In genomic region chr4:54228064-54228527, GRCh38 we compare ENCODE assay signal across 10 cellular contexts. TPM values are rescaled to one million over a fixed set of nuclear protein-coding genes. Genes with fewer than 3 reads are reported as not detected.
DNase-seq lines count a peak whose midpoint lies in the region; ATAC-seq and TF ChIP-seq lines count a peak whose summit lies in the region.
"Had no signal": no experiment of that assay in that cellular context is flagged by ENCODE, and none has a peak within 500 bp of the region (broad histone marks: within the 10 kb centered on the region; RNA-seq: fewer than 3 reads in every experiment).

No MANE protein-coding gene starts in this region.

- no peak overlapping the region for H3K27ac Mint-ChIP-seq in T-helper 17 cell
- peak overlapping the region; percentile 59 for H3K27ac Mint-ChIP-seq in endothelial cell (ENCODE audit: unreplicated experiment)

- H3K36me3 Mint-ChIP-seq in T-helper 17 cell (ENCODE audit: low read depth) (peaks cover 10% of the 10 kb centered on the region), endothelial cell (ENCODE audit: low read depth, unreplicated experiment) (no peaks in the 10 kb centered on the region)

- TF ChIP-seq CTCF in endothelial cell (IDR thresholded peaks at IDR 0.05; ENCODE audit: unreplicated experiment) = peak; percentile 75

- DNase-seq in NCI-H2081 (lab: John Stamatoyannopoulos, UW) = peak; percentile 66 to 70
- no peak for DNase-seq in NCI-H2081 treated with DMSO at 0.1 percent for 48 hours (lab: John Stamatoyannopoulos, UW)
- DNase-seq in HPDE6-E6E7 (ENCODE audit: extremely low spot score) = peak; percentile 71
- DNase-seq in T-helper 17 cell = no peak
- DNase-seq in endothelial cell (ENCODE audit: low spot score) = peak; percentile 88
- peak; percentile 64 for DNase-seq in superior temporal gyrus (ENCODE audit: extremely low spot score)
- DNase-seq: DND-41 had no signal

- no peaks in the 10 kb centered on the region for H3K9me3 Mint-ChIP-seq in endothelial cell (ENCODE audit: unreplicated experiment)
- H3K9me3 Mint-ChIP-seq: central memory CD8-positive, alpha-beta T cell had no signal

- H3K4me1 ChIP-seq in mesodermal cell (ENCODE audit: control insufficient read depth, insufficient read depth, low read length, poor library complexity, severe bottlenecking) = peaks cover 19% of the 10 kb centered on the region

- H3K36me3 ChIP-seq in mesodermal cell (ENCODE audit: control insufficient read depth, insufficient read depth, low read length) = peaks cover 5% of the 10 kb centered on the region

- WGBS in mesodermal cell (ENCODE audit: insufficient coverage in 2 of 2), 2 experiments = 0 to 1% methylated on average over 20 to 28 of the region's 29 CpGs

- peak overlapping the region; percentile 72 for H3K27ac ChIP-seq in mesodermal cell (ENCODE audit: low read depth, low read length, severe bottlenecking)

- H3K4me3 ChIP-seq in mesodermal cell (ENCODE audit: extremely low read depth, insufficient read depth, low read length, poor library complexity, severe bottlenecking) = peak overlapping the region; percentile 63

- H3K4me1 Mint-ChIP-seq in T-helper 17 cell = peaks cover 25% of the 10 kb centered on the region
- H3K4me1 Mint-ChIP-seq in endothelial cell (ENCODE audit: unreplicated experiment) = peaks cover 37% of the 10 kb centered on the region

- H3K27me3 Mint-ChIP-seq in T-helper 17 cell (peaks cover 91% of the 10 kb centered on the region), endothelial cell (ENCODE audit: unreplicated experiment) (peaks cover 35% of the 10 kb centered on the region)

- ATAC-seq in T-helper 17 cell (no peak), GM19023 (IDR thresholded peaks at IDR 0.05; ENCODE audit: unreplicated experiment) (no peak)

- H3K9me3 ChIP-seq in T-helper 17 cell (ENCODE audit: control insufficient read depth, low read length, poor library complexity, severe bottlenecking) (no peaks in the 10 kb centered on the region), mesodermal cell (ENCODE audit: control insufficient read depth, low read length) (no peaks in the 10 kb centered on the region)

- H3K4me3 Mint-ChIP-seq in T-helper 17 cell (peak overlapping the region; percentile 70), endothelial cell (ENCODE audit: unreplicated experiment) (peak overlapping the region; percentile 86)
- H3K4me3 Mint-ChIP-seq: central memory CD8-positive, alpha-beta T cell had no signal

RNA-seq across cellular contexts. Expression of gene PDGFRA, which starts 1.0 kb away (rescaled TPM):
- total RNA-seq in T-helper 17 cell (under 1 TPM in 1 of 2 donors, not detected in 1; 0.63 TPM), endothelial cell (ENCODE audit: unreplicated experiment) (3.4 TPM)
- polyA plus RNA-seq in mesodermal cell (2013, experiment 1 of 2) = 55.4 TPM
- polyA plus RNA-seq in mesodermal cell (2013, experiment 2 of 2) = 66.1 TPM

Comparison
In these comparisons a context has a peak if more than half of its experiments do, and no peak if none do; other contexts are left out.
1. DNase-seq: peak in NCI-H2081 (2 of 2), HPDE6-E6E7 (single experiment), endothelial cell (single experiment) and superior temporal gyrus (single experiment); none in NCI-H2081 treated with DMSO at 0.1 percent for 48 hours (single experiment) and T-helper 17 cell (0 of 3).